In the genomic region with DNA sequence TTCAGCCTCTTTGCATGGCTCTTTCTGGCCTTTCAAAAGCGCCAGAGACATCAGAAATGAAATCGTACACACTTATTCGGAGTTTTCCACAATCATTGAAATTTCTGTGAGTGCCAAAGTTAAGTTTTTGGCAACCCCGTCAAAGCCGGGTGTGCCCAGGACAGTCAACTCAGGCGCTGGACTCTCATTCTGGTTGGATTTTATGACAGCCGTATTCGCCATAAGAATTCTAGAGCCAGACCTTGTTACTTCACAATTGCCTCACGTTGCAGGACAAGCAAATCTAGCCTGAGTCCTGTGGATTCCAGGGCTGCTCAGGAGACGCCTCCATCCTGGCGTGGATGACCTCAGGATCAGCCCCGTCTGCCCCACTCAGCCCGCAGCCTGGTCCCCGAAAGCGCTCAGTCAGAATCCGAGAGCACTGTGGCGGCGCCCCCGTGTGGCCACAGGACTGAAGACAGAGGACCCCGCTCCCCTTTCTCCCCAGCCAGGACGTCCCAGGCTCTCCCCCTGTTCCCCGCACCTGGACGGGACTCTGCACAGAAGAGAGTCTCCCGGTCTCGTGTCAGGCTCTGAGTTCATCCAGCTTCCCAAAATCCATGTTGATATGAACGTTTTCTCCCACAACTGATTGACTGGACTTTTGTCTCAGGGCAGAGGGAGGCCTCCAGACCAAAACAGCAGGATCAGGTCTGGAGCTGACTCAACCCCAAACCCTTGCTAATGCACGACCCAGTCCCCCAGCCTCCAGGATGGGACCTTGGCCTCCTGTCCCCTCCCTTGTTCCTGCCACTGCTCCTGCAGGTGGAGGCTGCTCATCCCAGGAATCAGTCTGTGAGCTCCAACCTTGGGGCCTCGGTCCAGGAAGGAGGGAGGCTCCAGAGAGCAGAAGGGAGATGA, we compare ENCODE assay signal across 8 cellular contexts. TPM values are rescaled to one million over a fixed set of nuclear protein-coding genes. Genes with fewer than 3 reads are reported as not detected.
DNase-seq lines count a peak whose midpoint lies in the region; ATAC-seq, FAIRE-seq and TF ChIP-seq lines count a peak whose summit lies in the region.

No MANE protein-coding gene starts in this region.

- no peak overlapping the region for H3K27ac Mint-ChIP-seq in activated T-helper 2 cell treated with anti-CD3 and anti-CD28 coated beads, Interferon-gamma antibody, Interleukin-2, Interleukin-4, amounts not matched to agents 10 μg/mL and 5 μg/mL and 100 μg/mL, durations not matched to agents 14 hours and 24 hours and 36 hours
- H3K27ac Mint-ChIP-seq in osteocyte (ENCODE audit: unreplicated experiment): no peak overlapping the region

- no peaks in the 10 kb centered on the region for H3K36me3 ChIP-seq in upper lobe of right lung

- peaks cover 6% of the 10 kb centered on the region for H3K36me3 Mint-ChIP-seq in activated T-helper 2 cell treated with anti-CD3 and anti-CD28 coated beads, Interferon-gamma antibody, Interleukin-2, Interleukin-4, amounts not matched to agents 10 μg/mL and 5 μg/mL and 100 μg/mL, durations not matched to agents 14 hours and 24 hours and 36 hours (ENCODE audit: low read depth)
- H3K36me3 Mint-ChIP-seq in osteocyte (ENCODE audit: unreplicated experiment): peaks cover 3% of the 10 kb centered on the region

- no peak overlapping the region for H3K4me3 Mint-ChIP-seq in activated T-helper 2 cell treated with anti-CD3 and anti-CD28 coated beads, Interferon-gamma antibody, Interleukin-2, Interleukin-4, amounts not matched to agents 10 μg/mL and 5 μg/mL and 100 μg/mL, durations not matched to agents 14 hours and 24 hours and 36 hours (ENCODE audit: low read depth)
- H3K4me3 Mint-ChIP-seq in osteocyte (ENCODE audit: unreplicated experiment): no peak overlapping the region

- H3K4me3 ChIP-seq in upper lobe of right lung: no peak overlapping the region

- intact Hi-C loops in activated T-helper 2 cell treated with anti-CD3 and anti-CD28 coated beads, Interferon-gamma antibody, Interleukin-2, Interleukin-4, amounts not matched to agents 10 μg/mL and 5 μg/mL and 100 μg/mL, durations not matched to agents 14 hours and 24 hours and 36 hours (cut with micrococcal nuclease): loop anchor here (1.0 kb wide), 1 partner anchor 44 kb away; no protein-coding TSS in a partner anchor
- intact Hi-C loops in upper lobe of right lung (cut with DNase I): loop anchor here (5.0 kb wide), 1 partner anchor 44 kb away; no protein-coding TSS in a partner anchor

- ATAC-seq in GM21825 (IDR thresholded peaks at IDR 0.05; ENCODE audit: unreplicated experiment) (peak; percentile 70), upper lobe of right lung (peak; percentile 100), HG03571 (IDR thresholded peaks at IDR 0.05; ENCODE audit: unreplicated experiment) (no peak)

- peaks cover 5% of the 10 kb centered on the region for H3K4me1 Mint-ChIP-seq in activated T-helper 2 cell treated with anti-CD3 and anti-CD28 coated beads, Interferon-gamma antibody, Interleukin-2, Interleukin-4, amounts not matched to agents 10 μg/mL and 5 μg/mL and 100 μg/mL, durations not matched to agents 14 hours and 24 hours and 36 hours (ENCODE audit: low read depth)
- H3K4me1 Mint-ChIP-seq in osteocyte (ENCODE audit: unreplicated experiment): peaks cover 9% of the 10 kb centered on the region

- no peak for FAIRE-seq in RCC 7860 (lab: Jason Lieb, UNC)

- H3K27ac ChIP-seq in C4-2B (no peak overlapping the region), upper lobe of right lung (no peak overlapping the region)

- H3K9me3 ChIP-seq in upper lobe of right lung: no peaks in the 10 kb centered on the region

- DNase-seq in RCC 7860 (ENCODE audit: low spot score) (peak; percentile 25), glomerular endothelial cell (ENCODE audit: extremely low read depth, low read depth, low spot score) (peak; percentile 9), osteocyte (ENCODE audit: extremely low spot score, unreplicated experiment) (peak; percentile 92), upper lobe of right lung (peak; percentile 94)
- peak; percentile 71 for DNase-seq in activated T-helper 2 cell treated with anti-CD3 and anti-CD28 coated beads, Interferon-gamma antibody, Interleukin-2, Interleukin-4, amounts not matched to agents 10 μg/mL and 5 μg/mL and 100 μg/mL, durations not matched to agents 14 hours and 24 hours and 36 hours (ENCODE audit: low spot score)

- peak; percentile 92 for TF ChIP-seq CTCF in C4-2B (conservative IDR thresholded peaks at IDR 0.05)
- peak; percentile 87 for TF ChIP-seq CTCF in osteocyte (IDR thresholded peaks at IDR 0.05)
- peak; percentile 87 for TF ChIP-seq CTCF in upper lobe of right lung (IDR thresholded peaks at IDR 0.05)

- peaks cover 66% of the 10 kb centered on the region for H3K27me3 Mint-ChIP-seq in activated T-helper 2 cell treated with anti-CD3 and anti-CD28 coated beads, Interferon-gamma antibody, Interleukin-2, Interleukin-4, amounts not matched to agents 10 μg/mL and 5 μg/mL and 100 μg/mL, durations not matched to agents 14 hours and 24 hours and 36 hours (ENCODE audit: low read depth)
- peaks cover 56% of the 10 kb centered on the region for H3K27me3 Mint-ChIP-seq in osteocyte (ENCODE audit: unreplicated experiment)

- H3K27me3 ChIP-seq in upper lobe of right lung: no peaks in the 10 kb centered on the region

- H3K4me1 ChIP-seq in upper lobe of right lung: no peaks in the 10 kb centered on the region

- peaks cover 9% of the 10 kb centered on the region for H3K9me3 Mint-ChIP-seq in activated T-helper 2 cell treated with anti-CD3 and anti-CD28 coated beads, Interferon-gamma antibody, Interleukin-2, Interleukin-4, amounts not matched to agents 10 μg/mL and 5 μg/mL and 100 μg/mL, durations not matched to agents 14 hours and 24 hours and 36 hours
- H3K9me3 Mint-ChIP-seq in osteocyte (ENCODE audit: unreplicated experiment): peaks cover 11% of the 10 kb centered on the region

RNA-seq across cellular contexts. Expression of gene MICA, which starts 38.2 kb away (rescaled TPM):
- 5.6 and 6.0 TPM in 2 replicates for total RNA-seq in activated T-helper 2 cell treated with anti-CD3 and anti-CD28 coated beads, Interferon-gamma antibody, Interleukin-2, Interleukin-4, amounts not matched to agents 10 μg/mL and 5 μg/mL and 100 μg/mL, durations not matched to agents 14 hours and 24 hours and 36 hours
- total RNA-seq in glomerular endothelial cell (55.0 and 63.6 TPM in 2 replicates), osteocyte (32.2 and 33.0 TPM in 2 replicates), upper lobe of right lung (36.6 TPM)

RNA-seq across cellular contexts. Expression of gene MICB, which starts 56.3 kb away (rescaled TPM):
- 30.6 and 31.5 TPM in 2 replicates for total RNA-seq in activated T-helper 2 cell treated with anti-CD3 and anti-CD28 coated beads, Interferon-gamma antibody, Interleukin-2, Interleukin-4, amounts not matched to agents 10 μg/mL and 5 μg/mL and 100 μg/mL, durations not matched to agents 14 hours and 24 hours and 36 hours
- total RNA-seq in glomerular endothelial cell (14.5 and 19.1 TPM in 2 replicates), osteocyte (12.1 and 13.8 TPM in 2 replicates), upper lobe of right lung (8.2 TPM)

Comparison
In these comparisons a context has a peak if more than half of its experiments do, and no peak if none do; other contexts are left out.
1. DNase-seq: peak in every context shown above with its lines; median percentile 94 in upper lobe of right lung; 92 in osteocyte; 71 in activated T-helper 2 cell treated with anti-CD3 and anti-CD28 coated beads, Interferon-gamma antibody, Interleukin-2, Interleukin-4, amounts not matched to agents 10 μg/mL and 5 μg/mL and 100 μg/mL, durations not matched to agents 14 hours and 24 hours and 36 hours; 25 in RCC 7860; 9 in glomerular endothelial cell.